Comparison of ENCODE assay signal across 29 cellular contexts in genomic region chr9:85630676-85631075, GRCh38.
"Had no signal": no experiment of that assay in that cellular context is flagged by ENCODE, and none has a peak within 500 bp of the region (broad histone marks: within the 10 kb centered on the region; RNA-seq: fewer than 3 reads in every experiment).

No MANE protein-coding gene starts in this region.

- H3K9me3 Mint-ChIP-seq: dendritic cell treated with granulocyte-macrophage colony-stimulating factor and Interleukin-4, amounts not matched to agents 40 ng/mL and 50 ng/mL, for 4 days; immature natural killer cell; memory B cell; mesothelial cell of epicardium; naive thymus-derived CD4-positive, alpha-beta T cell; nephron; neural progenitor cell had no signal

- H3K27me3 Mint-ChIP-seq: dendritic cell treated with granulocyte-macrophage colony-stimulating factor and Interleukin-4, amounts not matched to agents 40 ng/mL and 50 ng/mL, for 4 days; memory B cell; naive thymus-derived CD4-positive, alpha-beta T cell had no signal

- H3K4me3 Mint-ChIP-seq: dendritic cell treated with granulocyte-macrophage colony-stimulating factor and Interleukin-4, amounts not matched to agents 40 ng/mL and 50 ng/mL, for 4 days; immature natural killer cell; memory B cell; mesothelial cell of epicardium; naive thymus-derived CD4-positive, alpha-beta T cell; nephron; neural progenitor cell had no signal

- H3K27ac Mint-ChIP-seq: dendritic cell treated with granulocyte-macrophage colony-stimulating factor and Interleukin-4, amounts not matched to agents 40 ng/mL and 50 ng/mL, for 4 days; memory B cell; mesothelial cell of epicardium; nephron; neural progenitor cell had no signal

- H3K4me1 ChIP-seq: colonic mucosa, esophagus squamous epithelium, neural progenitor cell, parathyroid adenoma, prostate gland, right atrium auricular region, stomach, thyroid gland, vagina had no signal

- H3K36me3 ChIP-seq: colonic mucosa, prostate gland, vagina had no signal

- H3K27ac ChIP-seq: colonic mucosa, esophagus squamous epithelium, neural progenitor cell, parathyroid adenoma, prostate gland, right atrium auricular region, stomach, thyroid gland, vagina had no signal

- H3K9me3 ChIP-seq: colonic mucosa, esophagus squamous epithelium, mucosa of descending colon, prostate gland, right atrium auricular region, stomach, thyroid gland, vagina had no signal

- ATAC-seq: mucosa of descending colon; naive thymus-derived CD4-positive, alpha-beta T cell; sciatic nerve had no signal

- H3K9ac ChIP-seq: neural progenitor cell, parathyroid adenoma had no signal

- DNase-seq: colonic mucosa; effector CD8-positive, alpha-beta T cell; erythroblast; esophagus squamous epithelium; hypothalamus; immature natural killer cell; islet precursor cell; kidney glomerular epithelial cell; mucosa of descending colon; naive thymus-derived CD4-positive, alpha-beta T cell; stimulated activated CD4-positive, alpha-beta T cell treated with anti-CD3 and anti-CD28 coated beads, Interleukin-12 subunit alpha, Interleukin-12 subunit beta, amount 100 ng/mL, for 4 hours; stimulated activated CD4-positive, alpha-beta T cell treated with anti-CD3 and anti-CD28 coated beads, Interleukin-1b, Interleukin-23, amount 100 ng/mL, for 48 hours; stimulated activated CD4-positive, alpha-beta T cell treated with anti-CD3 and anti-CD28 coated beads, Interleukin-4, amount 100 ng/mL, for 1 hour; stimulated activated CD8-positive, alpha-beta memory T cell treated with anti-CD3 and anti-CD28 coated beads, Interleukin-4, amount 100 ng/mL, for 48 hours; stimulated activated naive CD4-positive, alpha-beta T cell treated with Interleukin-2 at 50 U/mL for 16 hours; stomach; thyroid gland had no signal

- H3K27me3 ChIP-seq: colonic mucosa, esophagus squamous epithelium, neural progenitor cell, right atrium auricular region, stomach, thyroid gland, vagina had no signal

- H3K4me1 Mint-ChIP-seq: mesothelial cell of epicardium, nephron, neural progenitor cell had no signal

- H3K4me3 ChIP-seq: colonic mucosa, esophagus squamous epithelium, lung, mucosa of descending colon, neural progenitor cell, prostate gland, right atrium auricular region, smooth muscle cell, stomach, thyroid gland, vagina had no signal
